23 cellular contexts compared by ENCODE assay signal in genomic region chr22:36884314-36885158, GRCh38. TPM values are rescaled to one million over a fixed set of nuclear protein-coding genes. Genes with fewer than 3 reads are reported as not detected.
DNase-seq lines count a peak whose midpoint lies in the region; ATAC-seq, FAIRE-seq and TF ChIP-seq lines count a peak whose summit lies in the region.
"Had no signal": no experiment of that assay in that cellular context is flagged by ENCODE, and none has a peak within 500 bp of the region (broad histone marks: within the 10 kb centered on the region; RNA-seq: fewer than 3 reads in every experiment).

No MANE protein-coding gene starts in this region.

- BruUV-seq in K562 (replicated peaks; lab: Mats Ljungman, UMichigan), result no TSS peak

- TF ChIP-seq CTCF in K562 (IDR thresholded peaks at IDR 0.05 in 2 of 3, conservative IDR thresholded peaks at IDR 0.05 in 1 of 3; ENCODE audit: insufficient read depth in 2 of 3, low read depth in 1 of 3, low read length in 3 of 3), result no peak

- peaks cover 18% of the 10 kb centered on the region for H3K9me3 Mint-ChIP-seq in natural killer cell treated with Interleukin-12 subunit alpha and Interleukin-12 subunit beta and Interleukin-15 and Interleukin-18, amount 100 ng/mL, for 72 hours

- H3K27ac Mint-ChIP-seq in natural killer cell treated with Interleukin-12 subunit alpha and Interleukin-12 subunit beta and Interleukin-15 and Interleukin-18, amount 100 ng/mL, for 72 hours, result peak overlapping the region in 1 of 2 donors; percentile 68
- H3K27ac Mint-ChIP-seq: B cell, H9, IgD-negative memory B cell had no signal

- POLR2A ChIA-PET in K562 (lab: Yijun Ruan, JAX), result interaction anchor here (0.6 kb wide), 1 partner anchor 21 kb away, joined by 3 read pairs; no protein-coding TSS in a partner anchor

- CTCF ChIA-PET in K562 (lab: Yijun Ruan, JAX; ENCODE audit: low intra/inter-chr PET ratio), result no interaction called here

- peaks cover 0 to 4% of the 10 kb centered on the region in 2 experiments; a peak in 2 of 5 replicates for H3K4me1 ChIP-seq in K562 (replicated peaks in 1 of 2; ENCODE audit: control insufficient read depth in 2 of 2, insufficient read depth in 2 of 2, low read length in 2 of 2)
- H3K4me1 ChIP-seq: pancreas, right lobe of liver had no signal

- H4K20me1 ChIP-seq in K562 (replicated peaks; ENCODE audit: control insufficient read depth, insufficient read depth, low read length), result no peaks in the 10 kb centered on the region

- H3K27ac ChIP-seq in K562 (ENCODE audit: extremely low read depth, low read depth, low read length), result no peak overlapping the region
- H3K27ac ChIP-seq: pancreas, right lobe of liver had no signal

- FAIRE-seq in GM12892 (lab: Jason Lieb, UNC) (peak; percentile 48), K562 (lab: Jason Lieb, UNC) (no peak)
- FAIRE-seq: frontal cortex, GM19239, pancreas had no signal

- no peaks in the 10 kb centered on the region; a peak in 1 of 5 replicates for H3K27me3 ChIP-seq in K562 (ENCODE audit: control insufficient read depth in 2 of 2, insufficient read depth in 2 of 2, low read length in 2 of 2)
- H3K27me3 ChIP-seq: pancreas, right lobe of liver had no signal

- TF ChIP-seq POLR2A in GM12892 (IDR thresholded peaks at IDR 0.05; ENCODE audit: low read depth, low read length) (no peak), K562 (conservative IDR thresholded peaks at IDR 0.05) (no peak)

- no peak overlapping the region for H3K9ac ChIP-seq in K562 (ENCODE audit: insufficient read depth in 1 of 2, low read depth in 2 of 2, low read length in 2 of 2)

- peak; percentile 41 for DNase-seq in EH (ENCODE audit: low read depth)
- DNase-seq in GM12892 (ENCODE audit: insufficient read length), result no peak
- no peak for DNase-seq in K562 (ENCODE audit: extremely low read depth in 1 of 4, low spot score in 3 of 4)
- no peak for DNase-seq in natural killer cell treated with Interleukin-12 subunit alpha and Interleukin-12 subunit beta and Interleukin-15 and Interleukin-18, amount 100 ng/mL, for 72 hours (ENCODE audit: low spot score)
- no peak for DNase-seq in UCSD-AML1 (lab: John Stamatoyannopoulos, UW; ENCODE audit: unreplicated experiment)
- DNase-seq: aorta; NCI-H187 treated with DMSO at 0.1 percent for 48 hours; NCI-H2227 treated with DMSO at 0.1 percent for 48 hours; pancreas; right lobe of liver; stimulated activated CD4-positive, alpha-beta T cell treated with anti-CD3 and anti-CD28 coated beads, Interleukin-15, amount 100 ng/mL, for 24 hours; T-helper 17 cell had no signal

- H3K4me3 ChIP-seq in K562, result no peak overlapping the region
- H3K4me3 ChIP-seq: pancreas, right lobe of liver had no signal

- H3K27me3 Mint-ChIP-seq in natural killer cell treated with Interleukin-12 subunit alpha and Interleukin-12 subunit beta and Interleukin-15 and Interleukin-18, amount 100 ng/mL, for 72 hours, result peaks cover 12 to 13% of the 10 kb centered on the region in 2 donors
- H3K27me3 Mint-ChIP-seq: T-helper 17 cell had no signal

- 3% methylated on average over 5 of the region's 5 CpGs for WGBS in K562 (ENCODE audit: insufficient coverage, low coverage, missing lambda C conversion rate)

- no peak for TF ChIP-seq EP300 in K562 (IDR thresholded peaks at IDR 0.05; ENCODE audit: low read length)

- H3K79me2 ChIP-seq in K562 (ENCODE audit: control insufficient read depth, insufficient read depth, low read length), result no peaks in the 10 kb centered on the region

- peak overlapping the region; percentile 34 for H3K4me3 Mint-ChIP-seq in natural killer cell treated with Interleukin-12 subunit alpha and Interleukin-12 subunit beta and Interleukin-15 and Interleukin-18, amount 100 ng/mL, for 72 hours
- H3K4me3 Mint-ChIP-seq: B cell, H9, IgD-negative memory B cell, T-helper 17 cell had no signal

- H3K4me2 ChIP-seq in K562 (ENCODE audit: insufficient read depth, low read length), result no peak overlapping the region

- peaks cover 4 to 37% of the 10 kb centered on the region in 2 donors for H3K4me1 Mint-ChIP-seq in natural killer cell treated with Interleukin-12 subunit alpha and Interleukin-12 subunit beta and Interleukin-15 and Interleukin-18, amount 100 ng/mL, for 72 hours (ENCODE audit: low read depth in 2 of 2)

- no peaks in the 10 kb centered on the region for H3K9me1 ChIP-seq in K562 (ENCODE audit: control insufficient read depth, insufficient read depth, low read length)

- H3K36me3 Mint-ChIP-seq in natural killer cell treated with Interleukin-12 subunit alpha and Interleukin-12 subunit beta and Interleukin-15 and Interleukin-18, amount 100 ng/mL, for 72 hours, result peaks cover 33% of the 10 kb centered on the region
- H3K36me3 Mint-ChIP-seq: IgD-negative memory B cell had no signal

- no peaks in the 10 kb centered on the region for H3K36me3 ChIP-seq in K562 (ENCODE audit: control insufficient read depth, insufficient read depth, low read length)
- H3K36me3 ChIP-seq: pancreas, right lobe of liver had no signal

- H3K9me3 ChIP-seq in K562 (replicated peaks; ENCODE audit: control insufficient read depth, insufficient read depth, low read depth, low read length), result no peaks in the 10 kb centered on the region
- H3K9me3 ChIP-seq: pancreas, right lobe of liver had no signal

- in situ Hi-C loops in K562 (cut with MboI), result no loop called here

- H2AFZ ChIP-seq in K562 (ENCODE audit: low read depth, low read length), result no peak overlapping the region

- no peak for TF ChIP-seq RAD21 in K562 (CRISPR knock-in tag; conservative IDR thresholded peaks at IDR 0.05 in 1 of 2, IDR thresholded peaks at IDR 0.05 in 1 of 2)

- ATAC-seq in K562 (no peak), HG02870 (IDR thresholded peaks at IDR 0.05; ENCODE audit: unreplicated experiment) (no peak), HG03469 (IDR thresholded peaks at IDR 0.05; ENCODE audit: unreplicated experiment) (no peak)
- ATAC-seq in natural killer cell treated with Interleukin-12 subunit alpha and Interleukin-12 subunit beta and Interleukin-15 and Interleukin-18, amount 100 ng/mL, for 72 hours, result peak in 1 of 2 donors; percentile 65
- ATAC-seq: Panc1, T-helper 17 cell had no signal

- intact Hi-C loops in K562 (cut with micrococcal nuclease), result no loop called here

TF ChIP-seq in K562, 482 proteins besides CTCF, POLR2A, EP300 and RAD21 (continues in another document):
- TF ChIP-seq MAFG (tag; conservative IDR thresholded peaks at IDR 0.05) (0 out of 2 replicates have a peak, but pooled peaks have one; percentile 7), SOX6 (IDR thresholded peaks at IDR 0.05) (0 out of 2 replicates have a peak, but pooled peaks have one; percentile 33)

RNA-seq across cellular contexts. Expression of gene NCF4, which starts 23.7 kb away (rescaled TPM):
- polyA plus RNA-seq in GM12892 (2012; ENCODE audit: missing spikeins), result 30.6 TPM
- 0.30 TPM in 1 of 2 replicates, not detected in the other for total RNA-seq in K562 (2011; cell fraction: chromatin; rRNA removed; ENCODE audit: low replicate concordance)
- total RNA-seq in K562 (2011; cell fraction: nucleolus; rRNA removed), result 0.33 TPM in 1 of 2 replicates, not detected in the other
- not detected in 2 replicates for total RNA-seq in K562 (2011; cell fraction: nucleoplasm; rRNA removed)
- total RNA-seq in K562 (2014; rRNA removed) (0.53 and 0.95 TPM in 2 replicates), K562 (2014; rRNA removed; fragmentation: Illumina TruSeq; extraction: Trizol) (0.13 and 0.33 TPM in 2 replicates), K562 (2015; rRNA removed; fragmentation: Illumina TruSeq; extraction: Trizol) (0.58 and 0.79 TPM in 2 replicates), K562 (2021) (0.18 and 0.56 TPM in 2 replicates)
- polyA plus RNA-seq in K562 (2011; rRNA removed) (0.42 and 0.87 TPM in 2 replicates), K562 (2014; fragmentation: Illumina TruSeq; extraction: Trizol) (0.55 and 0.66 TPM in 2 replicates), K562 (2014; fragmentation: Nextera tagmentation; extraction: Ambion mirVana) (under 1 TPM; 0.04 to 0.15 TPM), K562 (2014; rRNA removed) (0.20 and 0.42 TPM in 2 replicates)
- 0.70 and 0.72 TPM in 2 replicates for polyA plus RNA-seq in K562 (2011; cell fraction: cytosol; rRNA removed)
- polyA plus RNA-seq in K562 (2011; cell fraction: nucleus; rRNA removed), result 2.4 and 3.4 TPM in 2 replicates
- 0.42 and 2.9 TPM in 2 replicates for polyA plus RNA-seq in K562 (2012)
- polyA minus RNA-seq in K562 (2011; rRNA and poly(A)+ RNA removed), result 0.18 TPM in 2 replicates
- polyA minus RNA-seq in K562 (2011; cell fraction: cytosol; rRNA and poly(A)+ RNA removed), result not detected in 2 replicates
- 0.22 TPM in 1 of 2 replicates, not detected in the other for polyA minus RNA-seq in K562 (2011; cell fraction: nucleus; rRNA and poly(A)+ RNA removed)
- 10 to 100 TPM; 24.2 to 53.1 TPM for total RNA-seq in natural killer cell treated with Interleukin-12 subunit alpha and Interleukin-12 subunit beta and Interleukin-15 and Interleukin-18, amount 100 ng/mL, for 72 hours
- total RNA-seq: H9, kidney epithelial cell, myocyte, SK-MEL-5 had no signal

RNA-seq across cellular contexts. Expression of gene CSF2RB, which starts 28.9 kb away (rescaled TPM):
- polyA plus RNA-seq in GM12892 (2012; ENCODE audit: missing spikeins), result 14.7 TPM
- not detected in 2 replicates for total RNA-seq in K562 (2011; cell fraction: chromatin; rRNA removed; ENCODE audit: low replicate concordance)
- under 0.01 TPM in 1 of 2 replicates, not detected in the other for total RNA-seq in K562 (2011; cell fraction: nucleolus; rRNA removed)
- not detected in 2 replicates for total RNA-seq in K562 (2011; cell fraction: nucleoplasm; rRNA removed)
- 0.36 and 0.61 TPM in 2 replicates for total RNA-seq in K562 (2014; rRNA removed)
- total RNA-seq in K562 (2014; rRNA removed; fragmentation: Illumina TruSeq; extraction: Trizol), result 0.26 and 0.29 TPM in 2 replicates
- 0.62 and 0.72 TPM in 2 replicates for total RNA-seq in K562 (2015; rRNA removed; fragmentation: Illumina TruSeq; extraction: Trizol)
- 0.60 and 1.0 TPM in 2 replicates for total RNA-seq in K562 (2021)
- polyA plus RNA-seq in K562 (2011; rRNA removed), result 0.04 and 0.16 TPM in 2 replicates
- 0.12 and 0.24 TPM in 2 replicates for polyA plus RNA-seq in K562 (2011; cell fraction: cytosol; rRNA removed)
- 0.17 and 0.20 TPM in 2 replicates for polyA plus RNA-seq in K562 (2011; cell fraction: nucleus; rRNA removed)
- 0.48 and 1.3 TPM in 2 replicates for polyA plus RNA-seq in K562 (2012)
- polyA plus RNA-seq in K562 (2014; fragmentation: Illumina TruSeq; extraction: Trizol), result 0.54 and 0.62 TPM in 2 replicates
- polyA plus RNA-seq in K562 (2014; fragmentation: Nextera tagmentation; extraction: Ambion mirVana), result under 1 TPM; 0.06 to 0.07 TPM
- 0.54 and 0.74 TPM in 2 replicates for polyA plus RNA-seq in K562 (2014; rRNA removed)
- 0.07 and 0.09 TPM in 2 replicates for polyA minus RNA-seq in K562 (2011; rRNA and poly(A)+ RNA removed)
- polyA minus RNA-seq in K562 (2011; cell fraction: cytosol; rRNA and poly(A)+ RNA removed), result not detected in 2 replicates
- 0.13 and 0.22 TPM in 2 replicates for polyA minus RNA-seq in K562 (2011; cell fraction: nucleus; rRNA and poly(A)+ RNA removed)
- total RNA-seq in natural killer cell treated with Interleukin-12 subunit alpha and Interleukin-12 subunit beta and Interleukin-15 and Interleukin-18, amount 100 ng/mL, for 72 hours, result 10 to 100 TPM in 1 of 2 donors, 1 to 10 TPM in 1; 5.0 to 47.9 TPM
- total RNA-seq: H9, myocyte, SK-MEL-5 had no signal

Comparison
In these comparisons a context has a peak if more than half of its experiments do, and no peak if none do; other contexts are left out.
1. RNA of gene NCF4, which starts 23.7 kb away (total RNA-seq): 24.2 to 53.1 TPM in natural killer cell treated with Interleukin-12 subunit alpha and Interleukin-12 subunit beta and Interleukin-15 and Interleukin-18, amount 100 ng/mL, for 72 hours; 0.13 to 0.95 TPM in K562; every median in the first group is over 10 times any median in the second.